ENCODE assay signal across 19 cellular contexts in the genomic region with DNA sequence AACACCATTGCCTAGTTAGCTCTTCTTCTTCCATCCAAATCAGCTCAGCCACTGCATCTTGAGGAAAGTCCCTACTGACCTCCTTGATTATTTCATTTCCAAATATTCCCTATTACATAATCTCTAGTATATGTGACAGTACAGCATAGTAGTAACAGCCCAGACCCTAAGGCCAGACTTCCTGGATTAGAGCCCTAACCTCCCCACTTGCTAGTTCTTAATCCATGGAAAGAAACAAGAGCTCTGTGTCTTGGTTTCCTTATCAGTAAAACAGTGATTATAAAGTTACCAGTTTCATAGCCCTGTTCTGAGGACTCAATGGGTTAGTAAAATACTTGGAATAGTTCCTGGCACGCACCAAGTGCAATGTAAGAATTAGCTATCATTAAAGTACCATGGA.
"Had no signal": no experiment of that assay in that cellular context is flagged by ENCODE, and none has a peak within 500 bp of the region (broad histone marks: within the 10 kb centered on the region; RNA-seq: fewer than 3 reads in every experiment).

No MANE protein-coding gene starts in this region.

- H3K4me2 ChIP-seq: SK-N-SH had no signal

- H3K9me2 ChIP-seq: SK-N-SH had no signal

- DNase-seq: IMR-90, Karpas-422, KG1, MG63, NCI-H1092, NCI-H1105 treated with DMSO at 0.1 percent for 48 hours, NCI-H1417 treated with DMSO at 0.1 percent for 48 hours, NCI-H146, NCI-H1694 treated with DMSO at 0.1 percent for 48 hours, NCI-H1930, NCI-H2081, NCI-H2107, NCI-H2227 treated with DMSO at 0.1 percent for 48 hours, NCI-H524, NCI-H526 treated with DMSO at 0.1 percent for 48 hours, NCI-H748 treated with DMSO at 0.1 percent for 48 hours, RPMI8226, SHP77, SK-N-SH had no signal

- H3K4me3 ChIP-seq: MG63 had no signal

- H3K9me3 ChIP-seq: MG63, SK-N-SH had no signal

- H3K36me3 ChIP-seq: MG63 had no signal

- H3K9ac ChIP-seq: SK-N-SH had no signal

- H3K27me3 ChIP-seq: MG63 had no signal
